ENCODE assay signal across 15 cellular contexts in the genomic region with DNA sequence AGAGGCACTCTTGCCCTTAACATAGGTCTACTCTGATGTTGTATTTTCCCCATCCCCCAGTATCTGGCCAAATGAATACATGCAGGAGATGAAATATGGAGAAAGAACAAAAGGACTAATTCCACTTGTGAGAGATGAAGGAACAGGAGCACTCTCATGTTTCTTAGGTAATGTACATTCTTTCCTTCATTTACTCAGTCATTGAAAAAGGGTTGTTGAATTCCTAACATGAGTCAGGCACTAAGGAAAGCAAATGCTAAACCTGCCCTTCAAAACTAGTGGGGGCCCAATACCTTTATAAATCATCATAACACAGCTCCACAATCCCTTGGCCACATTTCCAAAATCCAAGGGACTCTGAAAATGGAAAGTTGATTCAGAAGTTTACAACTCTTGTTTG.
"Had no signal": no experiment of that assay in that cellular context is flagged by ENCODE, and none has a peak within 500 bp of the region (broad histone marks: within the 10 kb centered on the region; RNA-seq: fewer than 3 reads in every experiment).

No MANE protein-coding gene starts in this region.

- H3K9me3 ChIP-seq: gastroesophageal sphincter, heart left ventricle had no signal

- H3K4me3 ChIP-seq: gastroesophageal sphincter, heart left ventricle had no signal

- ATAC-seq: activated CD8-positive, alpha-beta memory T cell treated with anti-CD3 and anti-CD28 coated beads, Interleukin-2, amount 10 ng/mL, durations not matched to agents 7 days and 5 days; esophagus mucosa; gastroesophageal sphincter; heart left ventricle; natural killer cell; stimulated activated naive B cell treated with anti-CD40 and anti-IgM and Interleukin-4, amounts not matched to agents 10 μg/mL and 1 μg/mL and 100 μg/mL, for 72 hours; WTC11 had no signal

- H3K27ac ChIP-seq: gastroesophageal sphincter, heart left ventricle had no signal

- DNase-seq: activated CD4-positive, alpha-beta memory T cell treated with anti-CD3 and anti-CD28 coated beads, Interleukin-2, amount 10 ng/mL, durations not matched to agents 7 days and 5 days; activated CD4-positive, alpha-beta T cell treated with anti-CD3 and anti-CD28 coated beads for 4 hours; activated CD8-positive, alpha-beta memory T cell treated with anti-CD3 and anti-CD28 coated beads, Interleukin-2, amount 10 ng/mL, durations not matched to agents 7 days and 5 days; amygdala; cerebellar nuclear complex; effector CD4-positive, alpha-beta T cell; heart left ventricle; immature natural killer cell; natural killer cell; nucleus accumbens; posterior cingulate gyrus; stimulated activated naive B cell treated with anti-CD40 and anti-IgM and Interleukin-4, amounts not matched to agents 10 μg/mL and 1 μg/mL and 100 μg/mL, for 72 hours had no signal

- H3K36me3 ChIP-seq: gastroesophageal sphincter, heart left ventricle had no signal

- H3K27me3 ChIP-seq: gastroesophageal sphincter, heart left ventricle had no signal
